Comparison of ENCODE assay signal across 9 cellular contexts in genomic region chr1:17588048-17588781, GRCh38. TPM values are rescaled to one million over a fixed set of nuclear protein-coding genes. Genes with fewer than 3 reads are reported as not detected.
DNase-seq lines count a peak whose midpoint lies in the region; ATAC-seq and TF ChIP-seq lines count a peak whose summit lies in the region.
"Had no signal": no experiment of that assay in that cellular context is flagged by ENCODE, and none has a peak within 500 bp of the region (broad histone marks: within the 10 kb centered on the region; RNA-seq: fewer than 3 reads in every experiment).

No MANE protein-coding gene starts in this region.

- no peaks in the 10 kb centered on the region for H3K9me3 ChIP-seq in transverse colon

- H3K27ac ChIP-seq in brain microvascular endothelial cell (peak overlapping the region; percentile 28), layer of hippocampus (ENCODE audit: low read depth, low read length) (peak overlapping the region; percentile 73), transverse colon (peak overlapping the region; percentile 87 to 97 (median 91))

- H3K4me3 ChIP-seq in brain microvascular endothelial cell (ENCODE audit: low read depth, low read length) (no peak overlapping the region), transverse colon (peak overlapping the region in 1 of 4 donors; percentile 18)

- ATAC-seq in GM21381 (IDR thresholded peaks at IDR 0.05; ENCODE audit: unreplicated experiment) (no peak), GM19351 (IDR thresholded peaks at IDR 0.05; ENCODE audit: unreplicated experiment) (no peak)
- ATAC-seq: activated CD8-positive, alpha-beta T cell treated with anti-CD3 and anti-CD28 coated beads for 36 hours had no signal

- peak; percentile 90 for TF ChIP-seq EP300 in transverse colon (IDR thresholded peaks at IDR 0.05; ENCODE audit: low read depth)

- peak; percentile 75 for TF ChIP-seq POLR2A in transverse colon (IDR thresholded peaks at IDR 0.05)

- intact Hi-C loops in transverse colon (cut with DNase I; ENCODE audit: low total_unique reads) = loop anchor here (5.0 kb wide), 1 partner anchor 61 kb away; no protein-coding TSS in a partner anchor

- 40 to 80% methylated on average over 1 to 9 of the region's 13 CpGs for WGBS in transverse colon (ENCODE audit: low coverage in 1 of 2), 2 donors

- peaks cover 48 to 78% (median 64%) of the 10 kb centered on the region in 4 donors for H3K4me1 ChIP-seq in transverse colon

- TF ChIP-seq CTCF in brain microvascular endothelial cell (IDR thresholded peaks at IDR 0.05; ENCODE audit: low read depth, low read length, missing control alignments) = no peak
- TF ChIP-seq CTCF in transverse colon (IDR thresholded peaks at IDR 0.05) = no peak

- in situ Hi-C loops in brain microvascular endothelial cell (cut with HindIII; ENCODE audit: low pct_ligation_motif_present, low sequenced_read_pairs) (no loop called here), transverse colon (cut with MboI; ENCODE audit: low pct_ligation_motif_present in 1 of 4, low pct_unique_long_range_greater_than_20kb in 1 of 4, low sequenced_read_pairs in 3 of 4) (no loop called here)

- H3K36me3 ChIP-seq in brain microvascular endothelial cell (replicated peaks) (no peaks in the 10 kb centered on the region), transverse colon (peaks cover 0 to 7% (median 0%) of the 10 kb centered on the region in 4 donors)

- peak; percentile 53 for DNase-seq in LoVo (ENCODE audit: low spot score)
- no peak for DNase-seq in brain microvascular endothelial cell
- DNase-seq in transverse colon = peak; percentile 91
- DNase-seq in activated CD8-positive, alpha-beta memory T cell treated with anti-CD3 and anti-CD28 coated beads for 24 hours = no peak
- no peak for DNase-seq in NCI-H774 (lab: John Stamatoyannopoulos, UW)
- DNase-seq: activated CD8-positive, alpha-beta T cell treated with anti-CD3 and anti-CD28 coated beads for 36 hours had no signal

- H3K27me3 ChIP-seq in brain microvascular endothelial cell (replicated peaks) (no peaks in the 10 kb centered on the region), layer of hippocampus (ENCODE audit: control insufficient read depth, insufficient read depth, low read length) (no peaks in the 10 kb centered on the region), transverse colon (no peaks in the 10 kb centered on the region)

RNA-seq across cellular contexts. Expression of gene ARHGEF10L, which starts 48.7 kb away (rescaled TPM):
- total RNA-seq in transverse colon = 100 to 1,000 TPM; 115 to 326 (median 199) TPM
- total RNA-seq: activated CD8-positive, alpha-beta T cell treated with anti-CD3 and anti-CD28 coated beads for 36 hours had no signal

Comparison
In these comparisons a context has a peak if more than half of its experiments do, and no peak if none do; other contexts are left out.
1. DNase-seq: peak in LoVo (single experiment) and transverse colon (single experiment); none in brain microvascular endothelial cell (single experiment), activated CD8-positive, alpha-beta memory T cell treated with anti-CD3 and anti-CD28 coated beads for 24 hours (single experiment) and NCI-H774 (single experiment).
2. H3K27ac ChIP-seq: peak in every context shown above with its lines; median percentile 91 in transverse colon; 73 in layer of hippocampus; 28 in brain microvascular endothelial cell.